Comparison of ENCODE assay signal across 8 cellular contexts in the genomic region with DNA sequence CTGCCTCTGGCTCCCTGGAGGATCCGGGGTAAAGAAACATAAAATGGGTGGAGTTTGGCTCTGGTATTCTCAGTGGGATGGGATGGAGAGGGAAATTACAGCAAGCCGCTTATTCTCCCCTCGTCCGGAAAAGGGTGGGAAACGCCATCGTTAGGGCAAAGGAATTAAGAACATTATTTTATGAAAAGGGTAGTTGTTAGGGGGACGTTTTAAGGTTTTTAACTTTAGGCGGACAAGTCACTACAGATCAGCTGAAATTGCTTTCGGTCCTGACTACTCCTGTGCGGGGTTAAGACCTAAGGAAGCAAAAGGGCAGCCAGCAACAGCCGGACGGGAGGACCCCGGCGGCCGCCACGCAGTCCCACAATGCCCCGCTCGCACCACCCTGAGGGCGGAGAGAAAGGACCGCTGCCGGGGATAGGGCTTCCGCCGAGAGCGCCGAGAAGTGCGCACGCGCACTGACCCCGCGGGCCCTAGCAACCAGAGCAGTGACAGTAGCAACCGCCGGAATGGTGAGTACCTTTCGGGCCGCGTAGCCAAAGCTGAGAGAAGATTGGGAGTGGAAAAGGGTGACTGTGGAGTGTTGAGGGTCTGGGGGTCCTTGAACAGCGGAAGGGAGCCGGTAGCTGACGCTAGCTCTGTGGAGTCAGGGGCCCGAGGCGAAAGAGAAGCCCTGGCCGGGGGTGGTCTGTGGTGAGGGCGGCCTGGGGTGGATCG. TPM values are rescaled to one million over a fixed set of nuclear protein-coding genes. Genes with fewer than 3 reads are reported as not detected.
DNase-seq lines count a peak whose midpoint lies in the region; ATAC-seq, FAIRE-seq and TF ChIP-seq lines count a peak whose summit lies in the region.

A gene with protein sequence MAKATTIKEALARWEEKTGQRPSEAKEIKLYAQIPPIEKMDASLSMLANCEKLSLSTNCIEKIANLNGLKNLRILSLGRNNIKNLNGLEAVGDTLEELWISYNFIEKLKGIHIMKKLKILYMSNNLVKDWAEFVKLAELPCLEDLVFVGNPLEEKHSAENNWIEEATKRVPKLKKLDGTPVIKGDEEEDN (plus strand): TSS at position 456 of the 717 bp plus-strand sequence. CDS start 54 bp downstream, at position 510.

- 0 to 1% (median 1%) methylated on average over 43 of the region's 43 CpGs for WGBS in small intestine, 3 donors

- ATAC-seq in GM18907 (IDR thresholded peaks at IDR 0.05; ENCODE audit: unreplicated experiment) (peak; percentile 92), HG03139 (IDR thresholded peaks at IDR 0.05; ENCODE audit: unreplicated experiment) (peak; percentile 95)

- POLR2A ChIA-PET in AG04449 (lab: Yijun Ruan, JAX) = interaction anchor here (0.6 kb wide), 1 partner anchor 679 kb away, joined by 3 read pairs; no protein-coding TSS in a partner anchor

- FAIRE-seq in bronchial epithelial cell (lab: Jason Lieb, UNC) (no peak), small intestine (lab: Jason Lieb, UNC) (no peak)

- no peaks in the 10 kb centered on the region for H3K9me3 ChIP-seq in WERI-Rb-1 (ENCODE audit: severe bottlenecking)
- H3K9me3 ChIP-seq in small intestine (ENCODE audit: control insufficient read depth, low read depth) = no peaks in the 10 kb centered on the region

- H3K27ac ChIP-seq in WERI-Rb-1 = peak within 1 kb of the TSS; percentile 79
- H3K27ac ChIP-seq in small intestine (ENCODE audit: low read depth in 1 of 2, low read length in 1 of 2) = peak within 1 kb of the TSS; percentile 15 to 90

- H3K4me3 ChIP-seq in AG04449 (ENCODE audit: low read depth, low read length) (peak within 1 kb of the TSS; percentile 96), WERI-Rb-1 (ENCODE audit: low read depth, low read length) (peak within 1 kb of the TSS; percentile 96), bronchial epithelial cell (ENCODE audit: low read depth, low read length) (peak within 1 kb of the TSS; percentile 52), small intestine (ENCODE audit: low read depth in 1 of 2, low read length in 2 of 2) (peak within 1 kb of the TSS; percentile 52 to 54)

- H3K4me1 ChIP-seq in small intestine (ENCODE audit: control insufficient read depth in 2 of 2, insufficient read depth in 1 of 2, low read depth in 1 of 2, low read length in 1 of 2) = no peaks in the 10 kb centered on the region

- CTCF ChIA-PET in AG04449 (lab: Yijun Ruan, JAX) = interaction anchor here (0.8 to 4.3 kb wide), 3 partner anchors 11 to 75 kb away, joined by 3 to 29 read pairs (median 3); no protein-coding TSS in a partner anchor

- TF ChIP-seq CTCF in AG04449 (IDR thresholded peaks at IDR 0.05; ENCODE audit: insufficient read depth, low read length, missing control alignments) = no peak
- no peak for TF ChIP-seq CTCF in WERI-Rb-1 (IDR thresholded peaks at IDR 0.05; ENCODE audit: low read depth, low read length)
- no peak for TF ChIP-seq CTCF in bronchial epithelial cell (IDR thresholded peaks at IDR 0.05; ENCODE audit: insufficient read depth, low read length, severe bottlenecking)

- H3K27me3 ChIP-seq in WERI-Rb-1 (ENCODE audit: insufficient read depth, low read depth, severe bottlenecking) (no peaks in the 10 kb centered on the region), bronchial epithelial cell (ENCODE audit: control insufficient read depth, insufficient read depth, low read length) (no peaks in the 10 kb centered on the region), small intestine (ENCODE audit: control insufficient read depth in 2 of 2, insufficient read depth in 2 of 2, low read length in 2 of 2) (no peaks in the 10 kb centered on the region)

- H3K36me3 ChIP-seq in WERI-Rb-1 (no peaks in the 10 kb centered on the region), bronchial epithelial cell (ENCODE audit: control insufficient read depth, insufficient read depth, low read length) (no peaks in the 10 kb centered on the region), small intestine (ENCODE audit: control insufficient read depth in 2 of 2, insufficient read depth in 2 of 2, low read length in 2 of 2) (no peaks in the 10 kb centered on the region)

- DNase-seq in AG04449 (ENCODE audit: low read depth, low spot score) (no peak), NCI-H2196 treated with DMSO at 0.1 percent for 48 hours (lab: John Stamatoyannopoulos, UW; ENCODE audit: unreplicated experiment) (peak; percentile 81), WERI-Rb-1 (peak; percentile 95), bronchial epithelial cell (ENCODE audit: low read depth) (peak; percentile 72), iPS-NIHi7 (ENCODE audit: extremely low spot score) (peak; percentile 99), small intestine (peak; percentile 90)

RNA-seq across cellular contexts. Expression of the gene that starts here (rescaled TPM):
- total RNA-seq in bronchial epithelial cell = 5.8 and 9.9 TPM in 2 replicates
- 1 to 10 TPM in 2 of 3 donors, under 1 TPM in 1; 0.54 to 3.4 (median 2.6) TPM for polyA plus RNA-seq in small intestine
